In genomic region chr2:39158351-39158750, GRCh38 we compare ENCODE assay signal across 25 cellular contexts. TPM values are rescaled to one million over a fixed set of nuclear protein-coding genes. Genes with fewer than 3 reads are reported as not detected.
DNase-seq lines count a peak whose midpoint lies in the region; ATAC-seq and TF ChIP-seq lines count a peak whose summit lies in the region.
"Had no signal": no experiment of that assay in that cellular context is flagged by ENCODE, and none has a peak within 500 bp of the region (broad histone marks: within the 10 kb centered on the region; RNA-seq: fewer than 3 reads in every experiment).

No MANE protein-coding gene starts in this region.

- H3K9me3 ChIP-seq in subcutaneous abdominal adipose tissue (ENCODE audit: control insufficient read depth in 5 of 5, low read length in 5 of 5), result no peaks in the 10 kb centered on the region
- H3K9me3 ChIP-seq: esophagus muscularis mucosa had no signal

- POLR2A ChIA-PET in activated CD4-positive, alpha-beta memory T cell treated with anti-CD3 and anti-CD28 coated beads, Interleukin-2, amount 10 ng/mL, durations not matched to agents 7 days and 5 days (lab: Charles Lee), result no interaction called here
- POLR2A ChIA-PET in activated CD4-positive, alpha-beta memory T cell treated with anti-CD3 and anti-CD28 coated beads for 36 hours (lab: Charles Lee), result no interaction called here

- intact Hi-C loops in activated CD4-positive, alpha-beta memory T cell treated with anti-CD3 and anti-CD28 coated beads for 36 hours (cut with micrococcal nuclease), result no loop called here

- no peak for DNase-seq in activated CD4-positive, alpha-beta memory T cell treated with anti-CD3 and anti-CD28 coated beads, Interleukin-2, amount 10 ng/mL, durations not matched to agents 7 days and 5 days
- no peak for DNase-seq in activated CD4-positive, alpha-beta memory T cell treated with anti-CD3 and anti-CD28 coated beads for 36 hours
- DNase-seq in T1000 (lab: John Stamatoyannopoulos, UW), result peak; percentile 4
- peak; percentile 45 for DNase-seq in choroid plexus epithelial cell (ENCODE audit: low read depth)
- no peak for DNase-seq in stimulated activated CD4-positive, alpha-beta T cell treated with anti-CD3 and anti-CD28 coated beads, Interleukin-1b, Interleukin-23, amount 100 ng/mL, for 48 hours
- DNase-seq in activated gamma-delta T cell treated with Interleukin-2 at 50 U/mL for 16 hours, result no peak
- DNase-seq: 8988T; activated B cell treated with CpG ODN at 0.5 μM for 24 hours; activated CD8-positive, alpha-beta T cell treated with anti-CD3 and anti-CD28 coated beads, Interleukin-2, amount 10 ng/mL, durations not matched to agents 7 days and 5 days; activated naive CD4-positive, alpha-beta T cell; anterior cingulate cortex; DMS53; effector memory CD4-positive, alpha-beta T cell; KG1; MV-4-11; NCI-H1930; NCI-H2227 treated with DMSO at 0.1 percent for 48 hours; NCI-H748 treated with DMSO at 0.1 percent for 48 hours; stimulated activated CD4-positive, alpha-beta T cell treated with anti-CD3 and anti-CD28 coated beads, Interleukin-4, amount 100 ng/mL, for 24 hours; stimulated activated naive CD4-positive, alpha-beta T cell treated with Interleukin-2 at 50 U/mL for 16 hours had no signal

- H3K36me3 Mint-ChIP-seq in activated CD4-positive, alpha-beta memory T cell treated with anti-CD3 and anti-CD28 coated beads, Interleukin-2, amount 10 ng/mL, durations not matched to agents 7 days and 5 days (ENCODE audit: low read depth), result peaks cover 2% of the 10 kb centered on the region
- H3K36me3 Mint-ChIP-seq in activated CD4-positive, alpha-beta memory T cell treated with anti-CD3 and anti-CD28 coated beads for 36 hours, result no peaks in the 10 kb centered on the region
- H3K36me3 Mint-ChIP-seq: type B pancreatic cell had no signal

- no peak for TF ChIP-seq CTCF in choroid plexus epithelial cell (conservative IDR thresholded peaks at IDR 0.05; ENCODE audit: low read depth, low read length)

- CTCF ChIA-PET in activated CD4-positive, alpha-beta memory T cell treated with anti-CD3 and anti-CD28 coated beads, Interleukin-2, amount 10 ng/mL, durations not matched to agents 7 days and 5 days (lab: Charles Lee), result interaction anchor here (0.6 kb wide), 1 partner anchor 11 kb away, joined by 3 read pairs; no protein-coding TSS in a partner anchor
- CTCF ChIA-PET in activated CD4-positive, alpha-beta memory T cell treated with anti-CD3 and anti-CD28 coated beads for 36 hours (lab: Charles Lee), result no interaction called here

- no peaks in the 10 kb centered on the region for H3K36me3 ChIP-seq in subcutaneous abdominal adipose tissue (ENCODE audit: control insufficient read depth in 5 of 5, insufficient read depth in 5 of 5, low read length in 5 of 5)
- H3K36me3 ChIP-seq: esophagus muscularis mucosa had no signal

- H3K9ac ChIP-seq in subcutaneous abdominal adipose tissue (ENCODE audit: low read length in 5 of 5), result peak overlapping the region in 1 of 5 donors; percentile 61

- no peak for ATAC-seq in GM21423 (IDR thresholded peaks at IDR 0.05; ENCODE audit: unreplicated experiment)
- ATAC-seq: activated CD8-positive, alpha-beta T cell treated with anti-CD3 and anti-CD28 coated beads, Interleukin-2, amount 10 ng/mL, durations not matched to agents 7 days and 5 days had no signal

- peak overlapping the region; percentile 93 for H3K27ac ChIP-seq in subcutaneous abdominal adipose tissue (ENCODE audit: low read depth, low read length)
- H3K27ac ChIP-seq: esophagus muscularis mucosa had no signal

- H3K27me3 ChIP-seq in subcutaneous abdominal adipose tissue (ENCODE audit: control insufficient read depth in 5 of 5, insufficient read depth in 4 of 5, low read length in 5 of 5), result no peaks in the 10 kb centered on the region
- H3K27me3 ChIP-seq: esophagus muscularis mucosa had no signal

- H3K4me1 Mint-ChIP-seq in activated CD4-positive, alpha-beta memory T cell treated with anti-CD3 and anti-CD28 coated beads, Interleukin-2, amount 10 ng/mL, durations not matched to agents 7 days and 5 days, result peaks cover 3% of the 10 kb centered on the region
- no peaks in the 10 kb centered on the region for H3K4me1 Mint-ChIP-seq in activated CD4-positive, alpha-beta memory T cell treated with anti-CD3 and anti-CD28 coated beads for 36 hours (ENCODE audit: low read depth)
- H3K4me1 Mint-ChIP-seq: activated B cell treated with CpG ODN at 0.5 μM for 24 hours had no signal

- H3K27me3 Mint-ChIP-seq in activated CD4-positive, alpha-beta memory T cell treated with anti-CD3 and anti-CD28 coated beads, Interleukin-2, amount 10 ng/mL, durations not matched to agents 7 days and 5 days, result peaks cover 4% of the 10 kb centered on the region
- H3K27me3 Mint-ChIP-seq in activated CD4-positive, alpha-beta memory T cell treated with anti-CD3 and anti-CD28 coated beads for 36 hours, result no peaks in the 10 kb centered on the region
- H3K27me3 Mint-ChIP-seq: activated B cell treated with CpG ODN at 0.5 μM for 24 hours, type B pancreatic cell had no signal

- peak overlapping the region; percentile 45 for H3K27ac Mint-ChIP-seq in activated CD4-positive, alpha-beta memory T cell treated with anti-CD3 and anti-CD28 coated beads, Interleukin-2, amount 10 ng/mL, durations not matched to agents 7 days and 5 days
- H3K27ac Mint-ChIP-seq in activated CD4-positive, alpha-beta memory T cell treated with anti-CD3 and anti-CD28 coated beads for 36 hours, result no peak overlapping the region
- H3K27ac Mint-ChIP-seq: activated B cell treated with CpG ODN at 0.5 μM for 24 hours; activated CD8-positive, alpha-beta T cell treated with anti-CD3 and anti-CD28 coated beads, Interleukin-2, amount 10 ng/mL, durations not matched to agents 7 days and 5 days; type B pancreatic cell had no signal

- H3K4me1 ChIP-seq in subcutaneous abdominal adipose tissue (ENCODE audit: control insufficient read depth in 5 of 5, insufficient read depth in 5 of 5, low read length in 5 of 5), result peaks cover 0 to 45% (median 15%) of the 10 kb centered on the region in 5 donors

- H3K4me3 Mint-ChIP-seq in activated CD4-positive, alpha-beta memory T cell treated with anti-CD3 and anti-CD28 coated beads, Interleukin-2, amount 10 ng/mL, durations not matched to agents 7 days and 5 days, result no peak overlapping the region
- H3K4me3 Mint-ChIP-seq in activated CD4-positive, alpha-beta memory T cell treated with anti-CD3 and anti-CD28 coated beads for 36 hours, result no peak overlapping the region
- H3K4me3 Mint-ChIP-seq: activated B cell treated with CpG ODN at 0.5 μM for 24 hours; activated CD8-positive, alpha-beta T cell treated with anti-CD3 and anti-CD28 coated beads, Interleukin-2, amount 10 ng/mL, durations not matched to agents 7 days and 5 days; type B pancreatic cell had no signal

- peaks cover 2% of the 10 kb centered on the region for H3K9me3 Mint-ChIP-seq in activated CD4-positive, alpha-beta memory T cell treated with anti-CD3 and anti-CD28 coated beads, Interleukin-2, amount 10 ng/mL, durations not matched to agents 7 days and 5 days
- H3K9me3 Mint-ChIP-seq in activated CD4-positive, alpha-beta memory T cell treated with anti-CD3 and anti-CD28 coated beads for 36 hours, result no peaks in the 10 kb centered on the region
- H3K9me3 Mint-ChIP-seq: activated B cell treated with CpG ODN at 0.5 μM for 24 hours, type B pancreatic cell had no signal

- H3K4me3 ChIP-seq in choroid plexus epithelial cell (ENCODE audit: low read depth, low read length) (no peak overlapping the region), subcutaneous abdominal adipose tissue (ENCODE audit: low read depth in 1 of 5, low read length in 5 of 5) (no peak overlapping the region)
- H3K4me3 ChIP-seq: esophagus muscularis mucosa, smooth muscle cell had no signal

RNA-seq across cellular contexts. Expression of gene SOS1, which starts 37.5 kb away (rescaled TPM):
- total RNA-seq in activated CD4-positive, alpha-beta memory T cell treated with anti-CD3 and anti-CD28 coated beads, Interleukin-2, amount 10 ng/mL, durations not matched to agents 7 days and 5 days, result 100 to 1,000 TPM; 229 to 254 TPM
- 10 to 100 TPM; 34.4 to 41.2 TPM for total RNA-seq in activated CD4-positive, alpha-beta memory T cell treated with anti-CD3 and anti-CD28 coated beads for 36 hours

Comparison
In these comparisons a context has a peak if more than half of its experiments do, and no peak if none do; other contexts are left out.
1. RNA of gene SOS1, which starts 37.5 kb away (total RNA-seq): 229 to 254 TPM in activated CD4-positive, alpha-beta memory T cell treated with anti-CD3 and anti-CD28 coated beads, Interleukin-2, amount 10 ng/mL, durations not matched to agents 7 days and 5 days; 34.4 to 41.2 TPM in activated CD4-positive, alpha-beta memory T cell treated with anti-CD3 and anti-CD28 coated beads for 36 hours; every median in the first group is over 4 times any median in the second.
2. DNase-seq: peak in T1000 (single experiment) and choroid plexus epithelial cell (single experiment); none in activated CD4-positive, alpha-beta memory T cell treated with anti-CD3 and anti-CD28 coated beads, Interleukin-2, amount 10 ng/mL, durations not matched to agents 7 days and 5 days (single experiment), activated CD4-positive, alpha-beta memory T cell treated with anti-CD3 and anti-CD28 coated beads for 36 hours (single experiment), stimulated activated CD4-positive, alpha-beta T cell treated with anti-CD3 and anti-CD28 coated beads, Interleukin-1b, Interleukin-23, amount 100 ng/mL, for 48 hours (single experiment) and activated gamma-delta T cell treated with Interleukin-2 at 50 U/mL for 16 hours (single experiment).